23 cellular contexts compared by ENCODE assay signal in genomic region chr6:25876203-25876602, GRCh38. TPM values are rescaled to one million over a fixed set of nuclear protein-coding genes. Genes with fewer than 3 reads are reported as not detected.
DNase-seq lines count a peak whose midpoint lies in the region; ATAC-seq and TF ChIP-seq lines count a peak whose summit lies in the region.
"Had no signal": no experiment of that assay in that cellular context is flagged by ENCODE, and none has a peak within 500 bp of the region (broad histone marks: within the 10 kb centered on the region; RNA-seq: fewer than 3 reads in every experiment).

No MANE protein-coding gene starts in this region.

- ATAC-seq in left lobe of liver, result peak; percentile 8
- ATAC-seq: Panc1 had no signal

- no peak for TF ChIP-seq CTCF in choroid plexus epithelial cell (conservative IDR thresholded peaks at IDR 0.05; ENCODE audit: low read depth, low read length)
- TF ChIP-seq CTCF in A673 (conservative IDR thresholded peaks at IDR 0.05; ENCODE audit: low read depth, low read length), result no peak
- TF ChIP-seq CTCF in stomach (IDR thresholded peaks at IDR 0.05), result no peak
- no peak for TF ChIP-seq CTCF in glutamatergic neuron (IDR thresholded peaks at IDR 0.05; ENCODE audit: partially characterized antibody, unreplicated experiment)

- peaks cover 50% of the 10 kb centered on the region for H3K4me1 Mint-ChIP-seq in activated CD4-positive, alpha-beta T cell treated with anti-CD3 and anti-CD28 coated beads, Interleukin-2, amount 10 ng/mL, durations not matched to agents 7 days and 5 days
- no peaks in the 10 kb centered on the region for H3K4me1 Mint-ChIP-seq in glutamatergic neuron (ENCODE audit: low read depth, unreplicated experiment)
- H3K4me1 Mint-ChIP-seq: H9 had no signal

- POLR2A ChIA-PET in A673 (lab: Charles Lee; ENCODE audit: low non-redundant PET), result interaction anchor here (0.5 kb wide), 1 partner anchor 23 kb away, joined by 21 read pairs; no protein-coding TSS in a partner anchor
- POLR2A ChIA-PET in activated CD4-positive, alpha-beta T cell treated with anti-CD3 and anti-CD28 coated beads, Interleukin-2, amount 10 ng/mL, durations not matched to agents 7 days and 5 days (lab: Charles Lee), result no interaction called here

- no peaks in the 10 kb centered on the region for H3K36me3 ChIP-seq in A673 (ENCODE audit: insufficient read depth, low read length, poor library complexity, severe bottlenecking)
- H3K36me3 ChIP-seq in stomach, result no peaks in the 10 kb centered on the region

- WGBS in stomach, 5 donors, result 76 to 100% (median 89%) methylated on average over 1 of the region's 1 CpG

- H3K27me3 ChIP-seq in A673 (replicated peaks; ENCODE audit: insufficient read depth, low read depth, low read length, poor library complexity), result no peaks in the 10 kb centered on the region
- H3K27me3 ChIP-seq in stomach, result no peaks in the 10 kb centered on the region

- no peak overlapping the region for H3K27ac ChIP-seq in A673 (ENCODE audit: low read depth, low read length, poor library complexity, severe bottlenecking)
- no peak overlapping the region for H3K27ac ChIP-seq in stomach
- H3K27ac ChIP-seq: GM23248, KMS-11, RWPE1 had no signal

- CTCF ChIA-PET in A673 (lab: Charles Lee), result no interaction called here
- CTCF ChIA-PET in activated CD4-positive, alpha-beta T cell treated with anti-CD3 and anti-CD28 coated beads, Interleukin-2, amount 10 ng/mL, durations not matched to agents 7 days and 5 days (lab: Charles Lee), result no interaction called here

- no peak for TF ChIP-seq EP300 in stomach (IDR thresholded peaks at IDR 0.05)

- intact Hi-C loops in A673 (cut with micrococcal nuclease; ENCODE audit: unreplicated experiment), result no loop called here
- intact Hi-C loops in stomach (cut with DNase I; ENCODE audit: low total_unique reads), result no loop called here

- peaks cover 7% of the 10 kb centered on the region for H3K27me3 Mint-ChIP-seq in activated CD4-positive, alpha-beta T cell treated with anti-CD3 and anti-CD28 coated beads, Interleukin-2, amount 10 ng/mL, durations not matched to agents 7 days and 5 days
- peaks cover 2% of the 10 kb centered on the region for H3K27me3 Mint-ChIP-seq in glutamatergic neuron (ENCODE audit: unreplicated experiment)

- no peak for TF ChIP-seq POLR2A in stomach (IDR thresholded peaks at IDR 0.05)

- H3K36me3 Mint-ChIP-seq in activated CD4-positive, alpha-beta T cell treated with anti-CD3 and anti-CD28 coated beads, Interleukin-2, amount 10 ng/mL, durations not matched to agents 7 days and 5 days (ENCODE audit: low read depth), result peaks cover 13% of the 10 kb centered on the region
- no peaks in the 10 kb centered on the region for H3K36me3 Mint-ChIP-seq in glutamatergic neuron (ENCODE audit: unreplicated experiment)

- no peak overlapping the region for H3K4me3 Mint-ChIP-seq in activated CD4-positive, alpha-beta T cell treated with anti-CD3 and anti-CD28 coated beads, Interleukin-2, amount 10 ng/mL, durations not matched to agents 7 days and 5 days
- no peak overlapping the region for H3K4me3 Mint-ChIP-seq in glutamatergic neuron (ENCODE audit: unreplicated experiment)
- H3K4me3 Mint-ChIP-seq: H9, HFFc6 had no signal

- H3K4me1 ChIP-seq in A673 (ENCODE audit: insufficient read depth, low read length, poor library complexity, severe bottlenecking) (no peaks in the 10 kb centered on the region), stomach (no peaks in the 10 kb centered on the region)

- no peak overlapping the region for H3K27ac Mint-ChIP-seq in activated CD4-positive, alpha-beta T cell treated with anti-CD3 and anti-CD28 coated beads, Interleukin-2, amount 10 ng/mL, durations not matched to agents 7 days and 5 days
- H3K27ac Mint-ChIP-seq in glutamatergic neuron (ENCODE audit: unreplicated experiment), result no peak overlapping the region
- H3K27ac Mint-ChIP-seq: H9, HFFc6 had no signal

- no TSS peak for BruUV-seq in A673 (replicated peaks; lab: Mats Ljungman, UMichigan)

- H3K9me3 ChIP-seq in A673 (ENCODE audit: low read depth, low read length, poor library complexity, severe bottlenecking), result no peaks in the 10 kb centered on the region
- no peaks in the 10 kb centered on the region for H3K9me3 ChIP-seq in stomach

- H3K9me3 Mint-ChIP-seq in activated CD4-positive, alpha-beta T cell treated with anti-CD3 and anti-CD28 coated beads, Interleukin-2, amount 10 ng/mL, durations not matched to agents 7 days and 5 days, result peaks cover 10% of the 10 kb centered on the region
- no peaks in the 10 kb centered on the region for H3K9me3 Mint-ChIP-seq in glutamatergic neuron (ENCODE audit: unreplicated experiment)
- H3K9me3 Mint-ChIP-seq: H9, HFFc6 had no signal

- DNase-seq in OCI-M1 (lab: John Stamatoyannopoulos, UW) (peak; percentile 59), choroid plexus epithelial cell (ENCODE audit: low read depth) (peak; percentile 13), left lobe of liver (ENCODE audit: low spot score) (no peak), renal cortical epithelial cell (ENCODE audit: low read depth) (peak; percentile 70), A673 (ENCODE audit: low spot score) (no peak), stomach (no peak), glutamatergic neuron (no peak)
- DNase-seq in activated CD4-positive, alpha-beta T cell treated with anti-CD3 and anti-CD28 coated beads, Interleukin-2, amount 10 ng/mL, durations not matched to agents 7 days and 5 days, result no peak
- DNase-seq: DMS153, GM23248, H9, HFFc6, IMR-90, MM.1S, NCI-H2029, NCI-H446 treated with DMSO at 0.1 percent for 48 hours, NCI-H526 treated with DMSO at 0.1 percent for 48 hours, SHP77 had no signal

- H3K4me3 ChIP-seq in choroid plexus epithelial cell (ENCODE audit: low read depth, low read length) (no peak overlapping the region), A673 (ENCODE audit: low read depth, low read length, poor library complexity, severe bottlenecking) (no peak overlapping the region), stomach (no peak overlapping the region)
- H3K4me3 ChIP-seq: GM23248 had no signal

RNA-seq across cellular contexts. Expression of gene SLC17A3, which starts 2.2 kb away (rescaled TPM):
- total RNA-seq in left lobe of liver (10.4 TPM), renal cortical epithelial cell (5.6 and 30.0 TPM in 2 replicates), A673 (2021) (not detected in 2 replicates), stomach (not detected), glutamatergic neuron (ENCODE audit: unreplicated experiment) (not detected)
- total RNA-seq in activated CD4-positive, alpha-beta T cell treated with anti-CD3 and anti-CD28 coated beads, Interleukin-2, amount 10 ng/mL, durations not matched to agents 7 days and 5 days, result under 1 TPM; 0.62 to 0.75 TPM
- not detected for polyA plus RNA-seq in stomach
- total RNA-seq: GM23248, H9, HFFc6, IMR-90, SK-MEL-5 had no signal
- polyA plus RNA-seq: BJ, GM23248, IMR-90 had no signal

RNA-seq across cellular contexts. Expression of gene SLC17A1, which starts 44.4 kb away (rescaled TPM):
- total RNA-seq in left lobe of liver, result 8.7 TPM
- 7.6 and 18.4 TPM in 2 replicates for total RNA-seq in renal cortical epithelial cell
- total RNA-seq in A673 (2021), result not detected in 2 replicates
- total RNA-seq in activated CD4-positive, alpha-beta T cell treated with anti-CD3 and anti-CD28 coated beads, Interleukin-2, amount 10 ng/mL, durations not matched to agents 7 days and 5 days, result not detected
- not detected for total RNA-seq in stomach
- not detected for polyA plus RNA-seq in stomach
- not detected for total RNA-seq in glutamatergic neuron (ENCODE audit: unreplicated experiment)
- total RNA-seq: GM23248, H9, HFFc6, IMR-90, SK-MEL-5 had no signal
- polyA plus RNA-seq: BJ, GM23248, IMR-90 had no signal

RNA-seq across cellular contexts. Expression of gene SLC17A2, which starts 54.3 kb away (rescaled TPM):
- total RNA-seq in left lobe of liver (27.6 TPM), renal cortical epithelial cell (0.30 TPM in 1 of 2 replicates, not detected in the other), A673 (2021) (not detected in 2 replicates), stomach (not detected), glutamatergic neuron (ENCODE audit: unreplicated experiment) (not detected)
- not detected for total RNA-seq in activated CD4-positive, alpha-beta T cell treated with anti-CD3 and anti-CD28 coated beads, Interleukin-2, amount 10 ng/mL, durations not matched to agents 7 days and 5 days
- not detected for polyA plus RNA-seq in stomach
- total RNA-seq: GM23248, H9, HFFc6, IMR-90, SK-MEL-5 had no signal
- polyA plus RNA-seq: BJ, GM23248, IMR-90 had no signal

Comparison
In these comparisons a context has a peak if more than half of its experiments do, and no peak if none do; other contexts are left out.
1. DNase-seq: peak in OCI-M1 (single experiment), choroid plexus epithelial cell (single experiment) and renal cortical epithelial cell (single experiment); none in left lobe of liver (single experiment), A673 (single experiment), activated CD4-positive, alpha-beta T cell treated with anti-CD3 and anti-CD28 coated beads, Interleukin-2, amount 10 ng/mL, durations not matched to agents 7 days and 5 days (single experiment), stomach (single experiment) and glutamatergic neuron (single experiment).
2. RNA of gene SLC17A2, which starts 54.3 kb away (total RNA-seq): 27.6 TPM in left lobe of liver (single experiment); 0.30 TPM in renal cortical epithelial cell, not detected in A673, not detected in activated CD4-positive, alpha-beta T cell treated with anti-CD3 and anti-CD28 coated beads, Interleukin-2, amount 10 ng/mL, durations not matched to agents 7 days and 5 days, not detected in stomach and not detected in glutamatergic neuron (single experiment); every median in the first group is over 10 times any median in the second.